Comparison of ENCODE assay signal across 11 cellular contexts in genomic region chr1:196817466-196817865, GRCh38. TPM values are rescaled to one million over a fixed set of nuclear protein-coding genes. Genes with fewer than 3 reads are reported as not detected.
"Had no signal": no experiment of that assay in that cellular context is flagged by ENCODE, and none has a peak within 500 bp of the region (broad histone marks: within the 10 kb centered on the region; RNA-seq: fewer than 3 reads in every experiment).

No MANE protein-coding gene starts in this region.

RNA-seq across cellular contexts. Expression of gene CFHR1, which starts 2.1 kb away (rescaled TPM):
- total RNA-seq: activated B cell treated with CpG ODN at 0.5 μM for 24 hours; activated CD4-positive, alpha-beta memory T cell treated with anti-CD3 and anti-CD28 coated beads for 36 hours; activated naive CD4-positive, alpha-beta T cell treated with anti-CD3 and anti-CD28 coated beads for 36 hours; activated naive CD4-positive, alpha-beta T cell treated with anti-CD3 and anti-CD28 coated beads, Interleukin-2, amount 50 U/mL, for 72 hours; activated T-helper 1 cell treated with anti-CD3 and anti-CD28 coated beads, Interleukin-12 subunit alpha, Interleukin-12 subunit beta, Interleukin-2, Interleukin-4 antibody, amounts not matched to agents 30 ng/mL and 10 ng/mL and 1 ng/mL, durations not matched to agents 14 hours and 24 hours and 36 hours; body of pancreas; breast epithelium; cardiac septum; RPMI7951; SJSA1 had no signal

RNA-seq across cellular contexts. Expression of gene CFHR3, which starts 42.8 kb away (rescaled TPM):
- total RNA-seq: activated B cell treated with CpG ODN at 0.5 μM for 24 hours; activated CD4-positive, alpha-beta memory T cell treated with anti-CD3 and anti-CD28 coated beads for 36 hours; activated naive CD4-positive, alpha-beta T cell treated with anti-CD3 and anti-CD28 coated beads for 36 hours; activated naive CD4-positive, alpha-beta T cell treated with anti-CD3 and anti-CD28 coated beads, Interleukin-2, amount 50 U/mL, for 72 hours; activated T-helper 1 cell treated with anti-CD3 and anti-CD28 coated beads, Interleukin-12 subunit alpha, Interleukin-12 subunit beta, Interleukin-2, Interleukin-4 antibody, amounts not matched to agents 30 ng/mL and 10 ng/mL and 1 ng/mL, durations not matched to agents 14 hours and 24 hours and 36 hours; astrocyte; body of pancreas; breast epithelium; cardiac septum; RPMI7951; SJSA1 had no signal
